8 cellular contexts compared by ENCODE assay signal in genomic region chr18:11981383-11981632, GRCh38. TPM values are rescaled to one million over a fixed set of nuclear protein-coding genes. Genes with fewer than 3 reads are reported as not detected.
DNase-seq lines count a peak whose midpoint lies in the region; ATAC-seq and TF ChIP-seq lines count a peak whose summit lies in the region.

Gene IMPA2, plus strand, starts transcription at chr18:11981507. Its CDS starts 163 bp downstream, at chr18:11981670.

- no peak for TF ChIP-seq CTCF in LNCaP clone FGC (IDR thresholded peaks at IDR 0.05; ENCODE audit: control insufficient read depth, extremely low read depth, insufficient read depth)

- H3K9me3 ChIP-seq in effector memory CD4-positive, alpha-beta T cell (ENCODE audit: control insufficient read depth, low read length), result no peaks in the 10 kb centered on the region
- H3K9me3 ChIP-seq in naive thymus-derived CD4-positive, alpha-beta T cell (ENCODE audit: control insufficient read depth in 2 of 3, low read length in 3 of 3), result no peaks in the 10 kb centered on the region

- peak within 1 kb of the TSS; percentile 78 for H3K4me3 ChIP-seq in LNCaP clone FGC (ENCODE audit: low read depth, low read length)
- H3K4me3 ChIP-seq in effector memory CD4-positive, alpha-beta T cell (ENCODE audit: insufficient read depth, low read depth, low read length, poor library complexity, severe bottlenecking), result peak within 1 kb of the TSS; percentile 71
- H3K4me3 ChIP-seq in naive thymus-derived CD4-positive, alpha-beta T cell (ENCODE audit: low read length), result peak within 1 kb of the TSS; percentile 69

- H3K27ac Mint-ChIP-seq in activated naive CD4-positive, alpha-beta T cell treated with anti-CD3 and anti-CD28 coated beads, Interleukin-2, amount 10 ng/mL, durations not matched to agents 7 days and 5 days, result peak within 1 kb of the TSS; percentile 83
- peak within 1 kb of the TSS in 8 of 9 donors; percentile 26 to 87 (median 74) for H3K27ac Mint-ChIP-seq in naive thymus-derived CD4-positive, alpha-beta T cell

- H3K27me3 ChIP-seq in effector memory CD4-positive, alpha-beta T cell (replicated peaks; ENCODE audit: control insufficient read depth, insufficient read depth, low read length, poor library complexity, severe bottlenecking), result no peaks in the 10 kb centered on the region
- H3K27me3 ChIP-seq in naive thymus-derived CD4-positive, alpha-beta T cell (ENCODE audit: control insufficient read depth in 2 of 2, insufficient read depth in 2 of 2, low read length in 2 of 2), result no peaks in the 10 kb centered on the region

- H3K36me3 Mint-ChIP-seq in activated naive CD4-positive, alpha-beta T cell treated with anti-CD3 and anti-CD28 coated beads, Interleukin-2, amount 10 ng/mL, durations not matched to agents 7 days and 5 days, result no peaks in the 10 kb centered on the region
- no peaks in the 10 kb centered on the region for H3K36me3 Mint-ChIP-seq in naive thymus-derived CD4-positive, alpha-beta T cell

- no peak for DNase-seq in activated naive CD4-positive, alpha-beta T cell treated with anti-CD3 and anti-CD28 coated beads, Interleukin-2, amount 10 ng/mL, durations not matched to agents 7 days and 5 days
- DNase-seq in activated naive CD4-positive, alpha-beta T cell treated with anti-CD3 and anti-CD28 coated beads, Interleukin-2, amount 50 U/mL, for 16 hours, result no peak
- DNase-seq in LNCaP clone FGC (ENCODE audit: low read depth), result no peak
- DNase-seq in effector memory CD4-positive, alpha-beta T cell, result no peak
- DNase-seq in naive thymus-derived CD4-positive, alpha-beta T cell, result no peak
- DNase-seq in GDM1 (lab: John Stamatoyannopoulos, UW), result no peak
- DNase-seq in globus pallidus (ENCODE audit: low spot score), result no peak
- no peak for DNase-seq in NOMO-1 treated with dmso at 0.1 percent for 144 hours (lab: John Stamatoyannopoulos, UW; ENCODE audit: unreplicated experiment)

- peaks cover 22% of the 10 kb centered on the region for H3K27me3 Mint-ChIP-seq in activated naive CD4-positive, alpha-beta T cell treated with anti-CD3 and anti-CD28 coated beads, Interleukin-2, amount 10 ng/mL, durations not matched to agents 7 days and 5 days
- peaks cover 0 to 17% (median 0%) of the 10 kb centered on the region in 5 donors for H3K27me3 Mint-ChIP-seq in naive thymus-derived CD4-positive, alpha-beta T cell

- intact Hi-C loops in naive thymus-derived CD4-positive, alpha-beta T cell (cut with micrococcal nuclease), result loop anchor here (1.0 to 10.0 kb wide), 15 partner anchors 12 to 1454 kb away; partner anchors contain the start of genes CEP76 (in 2 of the 2), CHMP1B (in 2 of the 2), MPPE1 (in 2 of the 2) and PSMG2 (in 2 of the 2)

- CTCF ChIA-PET in activated naive CD4-positive, alpha-beta T cell treated with anti-CD3 and anti-CD28 coated beads, Interleukin-2, amount 10 ng/mL, durations not matched to agents 7 days and 5 days (lab: Charles Lee), result interaction anchor here (0.8 to 1.6 kb wide), 4 partner anchors 14 to 131 kb away, joined by 3 to 14 read pairs (median 4); no protein-coding TSS in a partner anchor
- CTCF ChIA-PET in naive thymus-derived CD4-positive, alpha-beta T cell (lab: Charles Lee), result interaction anchor here (1.1 to 1.3 kb wide), 2 partner anchors 15 to 43 kb away, joined by 3 to 5 read pairs; no protein-coding TSS in a partner anchor

- peak within 1 kb of the TSS; percentile 29 for H3K27ac ChIP-seq in effector memory CD4-positive, alpha-beta T cell (ENCODE audit: insufficient read depth, low read length, poor library complexity, severe bottlenecking)
- peak within 1 kb of the TSS; percentile 56 for H3K27ac ChIP-seq in naive thymus-derived CD4-positive, alpha-beta T cell (ENCODE audit: low read depth, low read length)

- peaks cover 6% of the 10 kb centered on the region for H3K4me1 ChIP-seq in effector memory CD4-positive, alpha-beta T cell (ENCODE audit: control insufficient read depth, insufficient read depth, low read length, poor library complexity, severe bottlenecking)
- H3K4me1 ChIP-seq in naive thymus-derived CD4-positive, alpha-beta T cell (ENCODE audit: control insufficient read depth in 2 of 2, insufficient read depth in 2 of 2, low read length in 2 of 2), result peaks cover 0 to 5% of the 10 kb centered on the region in 2 donors

- no peaks in the 10 kb centered on the region for H3K36me3 ChIP-seq in effector memory CD4-positive, alpha-beta T cell (ENCODE audit: control insufficient read depth, insufficient read depth, low read length)
- no peaks in the 10 kb centered on the region for H3K36me3 ChIP-seq in naive thymus-derived CD4-positive, alpha-beta T cell (ENCODE audit: control insufficient read depth in 2 of 3, insufficient read depth in 3 of 3, low read length in 3 of 3)

- ATAC-seq in naive thymus-derived CD4-positive, alpha-beta T cell, result no peak

- peaks cover 25% of the 10 kb centered on the region for H3K4me1 Mint-ChIP-seq in activated naive CD4-positive, alpha-beta T cell treated with anti-CD3 and anti-CD28 coated beads, Interleukin-2, amount 10 ng/mL, durations not matched to agents 7 days and 5 days
- peaks cover 0 to 27% (median 13%) of the 10 kb centered on the region in 7 donors for H3K4me1 Mint-ChIP-seq in naive thymus-derived CD4-positive, alpha-beta T cell

- H3K9me3 Mint-ChIP-seq in activated naive CD4-positive, alpha-beta T cell treated with anti-CD3 and anti-CD28 coated beads, Interleukin-2, amount 10 ng/mL, durations not matched to agents 7 days and 5 days, result no peaks in the 10 kb centered on the region
- H3K9me3 Mint-ChIP-seq in naive thymus-derived CD4-positive, alpha-beta T cell, result peaks cover 0 to 1% (median 0%) of the 10 kb centered on the region in 11 donors

- H3K4me3 Mint-ChIP-seq in activated naive CD4-positive, alpha-beta T cell treated with anti-CD3 and anti-CD28 coated beads, Interleukin-2, amount 10 ng/mL, durations not matched to agents 7 days and 5 days, result peak within 1 kb of the TSS; percentile 87
- peak within 1 kb of the TSS; percentile 86 to 92 (median 90) for H3K4me3 Mint-ChIP-seq in naive thymus-derived CD4-positive, alpha-beta T cell

- POLR2A ChIA-PET in naive thymus-derived CD4-positive, alpha-beta T cell (lab: Charles Lee), result interaction anchor here (0.7 to 2.4 kb wide), 3 partner anchors 35 to 131 kb away, joined by 3 to 17 read pairs (median 6); partner anchors contain the start of gene CHMP1B

RNA-seq across cellular contexts. Expression of gene IMPA2, which starts in this region (rescaled TPM):
- 10 to 100 TPM in 2 of 5 experiments, 1 to 10 TPM in 3; 4.9 to 27.8 (median 6.5) TPM for total RNA-seq in naive thymus-derived CD4-positive, alpha-beta T cell
- 1 to 10 TPM; 7.8 to 8.9 TPM for polyA plus RNA-seq in naive thymus-derived CD4-positive, alpha-beta T cell
